23 cellular contexts compared by ENCODE assay signal in genomic region chr2:89820248-89820647, GRCh38.
"Had no signal": no experiment of that assay in that cellular context is flagged by ENCODE, and none has a peak within 500 bp of the region (broad histone marks: within the 10 kb centered on the region; RNA-seq: fewer than 3 reads in every experiment).

No MANE protein-coding gene starts in this region.

- H3K27me3 ChIP-seq: MG63, SJSA1 had no signal

- H3K4me3 ChIP-seq: MG63, SJSA1, SK-N-MC had no signal

- FAIRE-seq: RCC 7860 had no signal

- H3K27ac ChIP-seq: SJSA1, SK-N-MC had no signal

- H3K4me1 ChIP-seq: SJSA1 had no signal

- DNase-seq: Karpas-422, KG1, MG63, NCI-H1092, NCI-H1105 treated with DMSO at 0.1 percent for 48 hours, NCI-H1417 treated with DMSO at 0.1 percent for 48 hours, NCI-H146, NCI-H1694 treated with DMSO at 0.1 percent for 48 hours, NCI-H1930, NCI-H2081, NCI-H2107, NCI-H2227 treated with DMSO at 0.1 percent for 48 hours, NCI-H446, NCI-H510A, NCI-H524 treated with DMSO at 0.1 percent for 48 hours, NCI-H69, NCI-H774, Right ventricle myocardium superior, RPMI8226, SIG-M5 had no signal

- H3K36me3 ChIP-seq: MG63, SJSA1 had no signal
